Comparison of ENCODE assay signal across 28 cellular contexts in genomic region chr7:46195934-46196333, GRCh38.
"Had no signal": no experiment of that assay in that cellular context is flagged by ENCODE, and none has a peak within 500 bp of the region (broad histone marks: within the 10 kb centered on the region; RNA-seq: fewer than 3 reads in every experiment).

No MANE protein-coding gene starts in this region.

- H3K27me3 Mint-ChIP-seq: stimulated activated memory B cell treated with anti-CD40 and anti-IgM and Interleukin-4, amounts not matched to agents 10 μg/mL and 1 μg/mL and 100 μg/mL, for 72 hours; stimulated activated naive B cell treated with anti-CD40 and anti-IgM and Interleukin-4, amounts not matched to agents 10 μg/mL and 1 μg/mL and 100 μg/mL, for 72 hours; stimulated activated naive CD8-positive, alpha-beta T cell treated with anti-CD3 and anti-CD28 coated beads, Interleukin-15, amount 100 ng/mL, for 72 hours; stimulated activated naive CD8-positive, alpha-beta T cell treated with anti-CD3 and anti-CD28 coated beads, Interleukin-15, Interleukin-2, amounts not matched to agents 100 ng/mL and 50 ng/mL, for 24 hours; type B pancreatic cell had no signal

- ATAC-seq: stimulated activated effector memory CD8-positive, alpha-beta T cell treated with anti-CD3 and anti-CD28 coated beads, Interleukin-12 subunit alpha, Interleukin-12 subunit beta, amount 100 ng/mL, for 72 hours; stimulated activated memory B cell treated with anti-CD40 and anti-IgM and Interleukin-4, amounts not matched to agents 10 μg/mL and 1 μg/mL and 100 μg/mL, for 72 hours; stimulated activated naive B cell treated with anti-CD40 and anti-IgM and Interleukin-4, amounts not matched to agents 10 μg/mL and 1 μg/mL and 100 μg/mL, for 72 hours; stimulated activated naive CD8-positive, alpha-beta T cell treated with anti-CD3 and anti-CD28 coated beads, Interleukin-15, amount 100 ng/mL, for 72 hours; stimulated activated naive CD8-positive, alpha-beta T cell treated with anti-CD3 and anti-CD28 coated beads, Interleukin-15, Interleukin-2, amounts not matched to agents 100 U/mL and 50 U/mL, for 24 hours; upper lobe of right lung had no signal

- H3K27ac ChIP-seq: stomach, suprapubic skin, testis, thoracic aorta, thyroid gland, tibial artery, tibial nerve, transverse colon, upper lobe of left lung, upper lobe of right lung, uterus, vagina had no signal

- DNase-seq: stimulated activated CD4-positive, alpha-beta T cell treated with anti-CD3 and anti-CD28 coated beads, Interleukin-2, amount 100 ng/mL, for 48 hours; stimulated activated CD4-positive, alpha-beta T cell treated with anti-CD3 and anti-CD28 coated beads, Interleukin-4, amount 100 ng/mL, for 1 hour; stimulated activated CD4-positive, alpha-beta T cell treated with anti-CD3 and anti-CD28 coated beads, Interleukin-4, amount 100 ng/mL, for 24 hours; stimulated activated CD4-positive, alpha-beta T cell treated with anti-CD3 and anti-CD28 coated beads, Interleukin-4, amount 100 ng/mL, for 4 hours; stimulated activated CD8-positive, alpha-beta memory T cell treated with anti-CD3 and anti-CD28 coated beads, Interleukin-4, amount 100 ng/mL, for 48 hours; stimulated activated naive B cell treated with anti-CD40 and anti-IgM and Interleukin-4, amounts not matched to agents 10 μg/mL and 1 μg/mL and 100 μg/mL, for 72 hours; stimulated activated naive CD4-positive, alpha-beta T cell; stimulated activated naive CD4-positive, alpha-beta T cell treated with Interleukin-2 at 50 U/mL for 16 hours; stimulated activated naive CD8-positive, alpha-beta T cell treated with anti-CD3 and anti-CD28 coated beads, Interleukin-15, amount 100 ng/mL, for 72 hours; stimulated activated naive CD8-positive, alpha-beta T cell treated with anti-CD3 and anti-CD28 coated beads, Interleukin-15, Interleukin-2, amounts not matched to agents 100 U/mL and 50 U/mL, for 24 hours; stomach; substantia nigra; testis; thyroid gland; tibial artery; transverse colon; trophoblast cell; upper lobe of left lung; upper lobe of right lung; uterus had no signal

- H3K27ac Mint-ChIP-seq: stimulated activated effector memory CD8-positive, alpha-beta T cell treated with anti-CD3 and anti-CD28 coated beads, Interleukin-12 subunit alpha, Interleukin-12 subunit beta, amount 100 ng/mL, for 72 hours; stimulated activated memory B cell treated with anti-CD40 and anti-IgM and Interleukin-4, amounts not matched to agents 10 μg/mL and 1 μg/mL and 100 μg/mL, for 72 hours; stimulated activated naive B cell treated with anti-CD40 and anti-IgM and Interleukin-4, amounts not matched to agents 10 μg/mL and 1 μg/mL and 100 μg/mL, for 72 hours; stimulated activated naive CD8-positive, alpha-beta T cell treated with anti-CD3 and anti-CD28 coated beads, Interleukin-15, Interleukin-2, amounts not matched to agents 100 ng/mL and 50 ng/mL, for 24 hours; type B pancreatic cell had no signal

- H3K36me3 Mint-ChIP-seq: stimulated activated effector memory CD8-positive, alpha-beta T cell treated with anti-CD3 and anti-CD28 coated beads, Interleukin-12 subunit alpha, Interleukin-12 subunit beta, amount 100 ng/mL, for 72 hours; stimulated activated memory B cell treated with anti-CD40 and anti-IgM and Interleukin-4, amounts not matched to agents 10 μg/mL and 1 μg/mL and 100 μg/mL, for 72 hours; stimulated activated naive B cell treated with anti-CD40 and anti-IgM and Interleukin-4, amounts not matched to agents 10 μg/mL and 1 μg/mL and 100 μg/mL, for 72 hours; type B pancreatic cell had no signal

- H3K36me3 ChIP-seq: stomach, suprapubic skin, thoracic aorta, thyroid gland, tibial artery, tibial nerve, transverse colon, upper lobe of left lung, upper lobe of right lung, uterus, vagina had no signal

- H3K27me3 ChIP-seq: stomach, suprapubic skin, testis, thyroid gland, tibial artery, tibial nerve, transverse colon, upper lobe of left lung, upper lobe of right lung, uterus, vagina had no signal

- H3K4me1 Mint-ChIP-seq: stimulated activated effector memory CD8-positive, alpha-beta T cell treated with anti-CD3 and anti-CD28 coated beads, Interleukin-12 subunit alpha, Interleukin-12 subunit beta, amount 100 ng/mL, for 72 hours; stimulated activated memory B cell treated with anti-CD40 and anti-IgM and Interleukin-4, amounts not matched to agents 10 μg/mL and 1 μg/mL and 100 μg/mL, for 72 hours; stimulated activated naive B cell treated with anti-CD40 and anti-IgM and Interleukin-4, amounts not matched to agents 10 μg/mL and 1 μg/mL and 100 μg/mL, for 72 hours; stimulated activated naive CD8-positive, alpha-beta T cell treated with anti-CD3 and anti-CD28 coated beads, Interleukin-15, amount 100 ng/mL, for 72 hours had no signal

- H3K4me3 ChIP-seq: stomach, suprapubic skin, testis, thoracic aorta, thyroid gland, tibial artery, tibial nerve, transverse colon, upper lobe of left lung, upper lobe of right lung, uterus, vagina had no signal

- H3K9me3 Mint-ChIP-seq: stimulated activated naive B cell treated with anti-CD40 and anti-IgM and Interleukin-4, amounts not matched to agents 10 μg/mL and 1 μg/mL and 100 μg/mL, for 72 hours; stimulated activated naive CD8-positive, alpha-beta T cell treated with anti-CD3 and anti-CD28 coated beads, Interleukin-15, Interleukin-2, amounts not matched to agents 100 ng/mL and 50 ng/mL, for 24 hours; type B pancreatic cell had no signal

- H3K4me3 Mint-ChIP-seq: stimulated activated effector memory CD8-positive, alpha-beta T cell treated with anti-CD3 and anti-CD28 coated beads, Interleukin-12 subunit alpha, Interleukin-12 subunit beta, amount 100 ng/mL, for 72 hours; stimulated activated memory B cell treated with anti-CD40 and anti-IgM and Interleukin-4, amounts not matched to agents 10 μg/mL and 1 μg/mL and 100 μg/mL, for 72 hours; stimulated activated naive B cell treated with anti-CD40 and anti-IgM and Interleukin-4, amounts not matched to agents 10 μg/mL and 1 μg/mL and 100 μg/mL, for 72 hours; stimulated activated naive CD8-positive, alpha-beta T cell treated with anti-CD3 and anti-CD28 coated beads, Interleukin-15, amount 100 ng/mL, for 72 hours; stimulated activated naive CD8-positive, alpha-beta T cell treated with anti-CD3 and anti-CD28 coated beads, Interleukin-15, Interleukin-2, amounts not matched to agents 100 ng/mL and 50 ng/mL, for 24 hours; type B pancreatic cell had no signal

- H3K4me1 ChIP-seq: stomach, suprapubic skin, thyroid gland, tibial artery, tibial nerve, transverse colon, upper lobe of left lung, upper lobe of right lung, uterus, vagina had no signal

- H3K9me3 ChIP-seq: stomach, suprapubic skin, testis, thoracic aorta, thyroid gland, tibial artery, tibial nerve, upper lobe of left lung, upper lobe of right lung, uterus, vagina had no signal
